Comparison of ENCODE assay signal across 22 cellular contexts in genomic region chr3:44832032-44832431, GRCh38. TPM values are rescaled to one million over a fixed set of nuclear protein-coding genes. Genes with fewer than 3 reads are reported as not detected.
A peak's percentile ranks its signal among the peaks of the same experiment; 100 is the strongest.
DNase-seq lines count a peak whose midpoint lies in the region; ATAC-seq, FAIRE-seq and TF ChIP-seq lines count a peak whose summit lies in the region.
"Had no signal": no experiment of that assay in that cellular context is flagged by ENCODE, and none has a peak within 500 bp of the region (broad histone marks: within the 10 kb centered on the region; RNA-seq: fewer than 3 reads in every experiment).

No MANE protein-coding gene starts in this region.

- H3K9me1 ChIP-seq in endothelial cell of umbilical vein (replicated peaks; ENCODE audit: control insufficient read depth, extremely low read depth, insufficient read depth, low read length) = no peaks in the 10 kb centered on the region

- no peak overlapping the region for H3K4me3 ChIP-seq in endothelial cell of umbilical vein (replicated peaks in 1 of 3; ENCODE audit: insufficient read depth in 1 of 3, low read depth in 1 of 3, low read length in 3 of 3)
- H3K4me3 ChIP-seq in OCI-LY7 (ENCODE audit: low read depth, low read length, poor library complexity, severe bottlenecking) = no peak overlapping the region
- H3K4me3 ChIP-seq: HAP-1 had no signal

- H3K9me3 Mint-ChIP-seq in endothelial cell (ENCODE audit: unreplicated experiment) = peaks cover 9% of the 10 kb centered on the region
- peaks cover 15% of the 10 kb centered on the region for H3K9me3 Mint-ChIP-seq in nephron progenitor cell

- H3K4me1 Mint-ChIP-seq in endothelial cell (ENCODE audit: unreplicated experiment) (no peaks in the 10 kb centered on the region), nephron progenitor cell (no peaks in the 10 kb centered on the region)
- H3K4me1 Mint-ChIP-seq: CD4-positive, alpha-beta memory T cell had no signal

- H2AFZ ChIP-seq in endothelial cell of umbilical vein (ENCODE audit: low read depth, low read length) = no peak overlapping the region
- no peak overlapping the region for H2AFZ ChIP-seq in OCI-LY7 (ENCODE audit: low read length)

- no TSS peak for BruUV-seq in endothelial cell of umbilical vein (replicated peaks; lab: Mats Ljungman, UMichigan)
- no TSS peak for BruUV-seq in OCI-LY7 (replicated peaks; lab: Mats Ljungman, UMichigan)

- H3K27me3 ChIP-seq in endothelial cell of umbilical vein (ENCODE audit: control insufficient read depth in 2 of 2, insufficient read depth in 2 of 2, low read length in 2 of 2) = no peaks in the 10 kb centered on the region

- DNase-seq in Right ventricle myocardium superior (no peak), left cardiac atrium (no peak), endothelial cell (ENCODE audit: low spot score) (no peak), endothelial cell of umbilical vein (ENCODE audit: low read depth, low spot score) (no peak), nephron progenitor cell (no peak), OCI-LY7 (ENCODE audit: low spot score) (no peak), NCI-H1105 (lab: John Stamatoyannopoulos, UW) (no peak), GM10248 (ENCODE audit: extremely low spot score) (no peak)
- DNase-seq: C1 segment of cervical spinal cord; Calu3; CD4-positive, alpha-beta memory T cell; COR-L47; DMS53; DMS79 treated with DMSO at 0.1 percent for 48 hours; GF-D8; GOT3; HFFc6 had no signal

- CTCF ChIA-PET in endothelial cell of umbilical vein (lab: Charles Lee) = interaction anchor here (1.3 to 1.7 kb wide), 3 partner anchors 10 to 35 kb away, joined by 3 to 4 read pairs (median 4); no protein-coding TSS in a partner anchor
- CTCF ChIA-PET in OCI-LY7 (lab: Charles Lee; ENCODE audit: unreplicated experiment) = no interaction called here
- CTCF ChIA-PET in GM10248 (lab: Yijun Ruan, JAX) = interaction anchor here (1.0 to 1.2 kb wide), 2 partner anchors 13 to 494 kb away, joined by 3 read pairs; partner anchors contain the start of gene TCAIM

- H3K79me2 ChIP-seq in endothelial cell of umbilical vein (ENCODE audit: control insufficient read depth, insufficient read depth, low read length) = no peaks in the 10 kb centered on the region
- H3K79me2 ChIP-seq in OCI-LY7 (ENCODE audit: insufficient read depth, low read depth, low read length) = no peaks in the 10 kb centered on the region

- dilution Hi-C loops in endothelial cell of umbilical vein (cut with MboI; ENCODE audit: extremely low pct_ligation_motif_present, low sequenced_read_pairs) = no loop called here

- H3K27me3 Mint-ChIP-seq in endothelial cell (ENCODE audit: unreplicated experiment) (no peaks in the 10 kb centered on the region), nephron progenitor cell (ENCODE audit: low read depth, poor library complexity) (no peaks in the 10 kb centered on the region)
- H3K27me3 Mint-ChIP-seq: CD4-positive, alpha-beta memory T cell had no signal

- H3K4me1 ChIP-seq in endothelial cell of umbilical vein (ENCODE audit: control insufficient read depth, extremely low read depth, insufficient read depth, low read length) (no peaks in the 10 kb centered on the region), OCI-LY7 (ENCODE audit: insufficient read depth, low read length, poor library complexity, severe bottlenecking) (no peaks in the 10 kb centered on the region)
- H3K4me1 ChIP-seq: HAP-1 had no signal

- no peaks in the 10 kb centered on the region for H4K20me1 ChIP-seq in endothelial cell of umbilical vein (replicated peaks; ENCODE audit: control insufficient read depth, extremely low read depth, insufficient read depth, low read length)
- H4K20me1 ChIP-seq in OCI-LY7 (ENCODE audit: insufficient read depth, low read length) = no peaks in the 10 kb centered on the region

- no peak for TF ChIP-seq POLR2A in endothelial cell of umbilical vein (IDR thresholded peaks at IDR 0.05; ENCODE audit: low read depth, low read length)

- H3K36me3 ChIP-seq in endothelial cell of umbilical vein (ENCODE audit: control insufficient read depth in 2 of 2, extremely low read depth in 1 of 2, insufficient read depth in 2 of 2, low read length in 2 of 2) (peaks cover 2% of the 10 kb centered on the region in 2 experiments), OCI-LY7 (ENCODE audit: insufficient read depth, low read length) (peaks cover 89% of the 10 kb centered on the region)

- ATAC-seq in Right ventricle myocardium superior (ENCODE audit: poor library complexity) (peak; percentile 71), left cardiac atrium (no peak)

- H3K27ac ChIP-seq in endothelial cell of umbilical vein (ENCODE audit: insufficient read depth, low read depth, low read length) (no peak overlapping the region), OCI-LY7 (ENCODE audit: low read depth, low read length, poor library complexity, severe bottlenecking) (no peak overlapping the region)

- no peak overlapping the region for H3K9ac ChIP-seq in endothelial cell of umbilical vein (replicated peaks; ENCODE audit: extremely low read depth, insufficient read depth, low read length)

- H3K4me3 Mint-ChIP-seq in endothelial cell (ENCODE audit: unreplicated experiment) (no peak overlapping the region), nephron progenitor cell (no peak overlapping the region)
- H3K4me3 Mint-ChIP-seq: CD4-positive, alpha-beta memory T cell; HFFc6 had no signal

- peaks cover 4% of the 10 kb centered on the region for H3K9me3 ChIP-seq in endothelial cell of umbilical vein (replicated peaks; ENCODE audit: control insufficient read depth, insufficient read depth, low read length)
- H3K9me3 ChIP-seq in OCI-LY7 (ENCODE audit: low read length) = peaks cover 14% of the 10 kb centered on the region

- FAIRE-seq in endothelial cell of umbilical vein (lab: Jason Lieb, UNC) = peak; percentile 12
- FAIRE-seq: GM12892, H54 had no signal

- POLR2A ChIA-PET in endothelial cell of umbilical vein (lab: Charles Lee) (no interaction called here), OCI-LY7 (lab: Charles Lee) (interaction anchor here (0.6 to 1.9 kb wide), 3 partner anchors 12 to 1142 kb away, joined by 3 to 9 read pairs (median 3); partner anchors contain the start of gene ABHD5), GM10248 (lab: Yijun Ruan, JAX) (no interaction called here)

- no peaks in the 10 kb centered on the region for H3K9me2 ChIP-seq in OCI-LY7 (ENCODE audit: insufficient read depth, low read length)

- intact Hi-C loops in Right ventricle myocardium superior (cut with DNase I) (no loop called here), left cardiac atrium (cut with DNase I) (no loop called here), endothelial cell of umbilical vein (cut with micrococcal nuclease) (no loop called here), OCI-LY7 (cut with micrococcal nuclease; ENCODE audit: unreplicated experiment) (no loop called here)

- H3K36me3 Mint-ChIP-seq in endothelial cell (ENCODE audit: low read depth, unreplicated experiment) = peaks cover 18% of the 10 kb centered on the region
- peaks cover 74% of the 10 kb centered on the region for H3K36me3 Mint-ChIP-seq in nephron progenitor cell (ENCODE audit: low read depth)

- TF ChIP-seq CTCF in endothelial cell (IDR thresholded peaks at IDR 0.05; ENCODE audit: unreplicated experiment) (no peak), endothelial cell of umbilical vein (IDR thresholded peaks at IDR 0.05; ENCODE audit: extremely low read depth in 1 of 2, insufficient read depth in 1 of 2, low read depth in 1 of 2, low read length in 2 of 2) (no peak), nephron progenitor cell (IDR thresholded peaks at IDR 0.05) (no peak), OCI-LY7 (conservative IDR thresholded peaks at IDR 0.05; ENCODE audit: low read length) (no peak), GM10248 (IDR thresholded peaks at IDR 0.05; ENCODE audit: control extremely low read depth, extremely low read depth, low read depth, missing control alignments) (no peak)

- H3K4me2 ChIP-seq in endothelial cell of umbilical vein (ENCODE audit: insufficient read depth, low read length) (no peak overlapping the region), OCI-LY7 (ENCODE audit: low read length) (no peak overlapping the region)

- H3K27ac Mint-ChIP-seq in endothelial cell (ENCODE audit: unreplicated experiment) = peak overlapping the region; percentile 1
- H3K27ac Mint-ChIP-seq in nephron progenitor cell = peak overlapping the region; percentile 9
- H3K27ac Mint-ChIP-seq: CD4-positive, alpha-beta memory T cell; HFFc6 had no signal

TF ChIP-seq in endothelial cell of umbilical vein, 7 proteins besides CTCF, POLR2A, EP300 and RAD21:
- no peak for TF ChIP-seq FOS (IDR thresholded peaks at IDR 0.05; ENCODE audit: borderline replicate concordance, insufficient read depth, low read length)
TF ChIP-seq in endothelial cell of umbilical vein: peak in this region for 0.

RNA-seq across cellular contexts. Expression of gene TMEM42, which starts 29.7 kb away (rescaled TPM):
- 10.2 TPM for total RNA-seq in Right ventricle myocardium superior
- total RNA-seq in left cardiac atrium = 10 to 100 TPM in 1 of 2 donors, 1 to 10 TPM in 1; 7.4 to 10.4 TPM
- total RNA-seq in endothelial cell (ENCODE audit: unreplicated experiment) = 17.7 TPM
- total RNA-seq in endothelial cell of umbilical vein = 10.6 and 13.6 TPM in 2 replicates
- polyA plus RNA-seq in endothelial cell of umbilical vein = 43.6 and 46.4 TPM in 2 replicates
- 23.5 and 25.3 TPM in 2 replicates for polyA plus RNA-seq in endothelial cell of umbilical vein (2011; cell fraction: cytosol; rRNA removed)
- 23.8 and 24.9 TPM in 2 replicates for polyA plus RNA-seq in endothelial cell of umbilical vein (2011; cell fraction: nucleus; rRNA removed)
- polyA plus RNA-seq in endothelial cell of umbilical vein (2012) = 11.3 and 12.8 TPM in 2 replicates
- polyA minus RNA-seq in endothelial cell of umbilical vein = 12.8 and 14.1 TPM in 2 replicates
- polyA minus RNA-seq in endothelial cell of umbilical vein (2011; cell fraction: cytosol; rRNA and poly(A)+ RNA removed) = 6.8 TPM
- polyA minus RNA-seq in endothelial cell of umbilical vein (2011; cell fraction: nucleus; rRNA and poly(A)+ RNA removed) = 5.9 and 8.2 TPM in 2 replicates
- total RNA-seq in OCI-LY7 (2014; rRNA removed; shearing (Covaris generic)) = 21.2 and 24.6 TPM in 2 replicates
- 19.3 and 21.1 TPM in 2 replicates for total RNA-seq in OCI-LY7 (2022)

RNA-seq across cellular contexts. Expression of gene TGM4, which starts 42.4 kb away (rescaled TPM):
- total RNA-seq in Right ventricle myocardium superior = not detected
- total RNA-seq in left cardiac atrium = not detected
- not detected for total RNA-seq in endothelial cell (ENCODE audit: unreplicated experiment)
- 0.24 and 0.39 TPM in 2 replicates for total RNA-seq in endothelial cell of umbilical vein
- 0.11 and 0.16 TPM in 2 replicates for polyA plus RNA-seq in endothelial cell of umbilical vein
- 0.10 and 0.32 TPM in 2 replicates for polyA plus RNA-seq in endothelial cell of umbilical vein (2011; cell fraction: cytosol; rRNA removed)
- polyA plus RNA-seq in endothelial cell of umbilical vein (2011; cell fraction: nucleus; rRNA removed) = 0.53 and 1.1 TPM in 2 replicates
- 0.12 and 0.28 TPM in 2 replicates for polyA plus RNA-seq in endothelial cell of umbilical vein (2012)
- 0.44 and 1.3 TPM in 2 replicates for polyA minus RNA-seq in endothelial cell of umbilical vein
- not detected for polyA minus RNA-seq in endothelial cell of umbilical vein (2011; cell fraction: cytosol; rRNA and poly(A)+ RNA removed)
- 0.48 and 1.3 TPM in 2 replicates for polyA minus RNA-seq in endothelial cell of umbilical vein (2011; cell fraction: nucleus; rRNA and poly(A)+ RNA removed)
- total RNA-seq in OCI-LY7 (2014; rRNA removed; shearing (Covaris generic)) = not detected in 2 replicates
- not detected in 2 replicates for total RNA-seq in OCI-LY7 (2022)
- total RNA-seq: CD4-positive, alpha-beta memory T cell; G401; HFFc6 had no signal
- polyA plus RNA-seq: BJ; CD4-positive, alpha-beta memory T cell had no signal
